Comparison of ENCODE assay signal across 28 cellular contexts in genomic region chr17:76542984-76543383, GRCh38. TPM values are rescaled to one million over a fixed set of nuclear protein-coding genes. Genes with fewer than 3 reads are reported as not detected.
DNase-seq lines count a peak whose midpoint lies in the region; ATAC-seq and TF ChIP-seq lines count a peak whose summit lies in the region.
"Had no signal": no experiment of that assay in that cellular context is flagged by ENCODE, and none has a peak within 500 bp of the region (broad histone marks: within the 10 kb centered on the region; RNA-seq: fewer than 3 reads in every experiment).

No MANE protein-coding gene starts in this region.

- H3K4me2 ChIP-seq in mesendoderm (ENCODE audit: low read length), result no peak overlapping the region
- H3K4me2 ChIP-seq: A549, KMS-11 had no signal

- H3K9me3 ChIP-seq in right atrium auricular region (no peaks in the 10 kb centered on the region), breast epithelium (no peaks in the 10 kb centered on the region), stomach (no peaks in the 10 kb centered on the region)
- H3K9me3 ChIP-seq: A549, esophagus squamous epithelium, uterus had no signal

- intact Hi-C loops in Right ventricle myocardium inferior (cut with DNase I) (no loop called here), breast epithelium (cut with DNase I; ENCODE audit: low total_unique reads) (no loop called here), stomach (cut with DNase I; ENCODE audit: low total_unique reads) (no loop called here)

- peak overlapping the region; percentile 17 for H3K18ac ChIP-seq in mesendoderm (ENCODE audit: low read length)

- TF ChIP-seq EP300 in stomach (IDR thresholded peaks at IDR 0.05), result no peak

- TF ChIP-seq POLR2A in breast epithelium (IDR thresholded peaks at IDR 0.05) (no peak), stomach (IDR thresholded peaks at IDR 0.05) (no peak)

- H3K4me1 ChIP-seq in right atrium auricular region (peaks cover 0 to 95% of the 10 kb centered on the region in 2 donors), mesendoderm (ENCODE audit: control insufficient read depth, low read depth, low read length) (peaks cover 21% of the 10 kb centered on the region), breast epithelium (peaks cover 3 to 12% of the 10 kb centered on the region in 2 donors), stomach (peaks cover 42 to 73% (median 64%) of the 10 kb centered on the region in 4 donors)

- no peak overlapping the region for H2AK5ac ChIP-seq in mesendoderm (ENCODE audit: low read length)

- H3K36me3 ChIP-seq in right atrium auricular region, result no peaks in the 10 kb centered on the region
- H3K36me3 ChIP-seq in mesendoderm (ENCODE audit: control insufficient read depth, insufficient read depth, low read length), result no peaks in the 10 kb centered on the region
- no peaks in the 10 kb centered on the region for H3K36me3 ChIP-seq in breast epithelium
- H3K36me3 ChIP-seq in stomach, result no peaks in the 10 kb centered on the region
- H3K36me3 ChIP-seq: esophagus squamous epithelium, uterus had no signal

- peak overlapping the region; percentile 39 for H3K4ac ChIP-seq in mesendoderm (ENCODE audit: low read depth, low read length)

- H3K79me1 ChIP-seq in mesendoderm (ENCODE audit: low read length), result no peaks in the 10 kb centered on the region

- no peak for DNase-seq in right atrium auricular region (ENCODE audit: low spot score)
- no peak for DNase-seq in Right ventricle myocardium inferior (ENCODE audit: missing footprints)
- no peak for DNase-seq in caudate nucleus (lab: John Stamatoyannopoulos, UW)
- no peak for DNase-seq in mesendoderm
- DNase-seq in DMS53 treated with DMSO at 0.1 percent for 48 hours (lab: John Stamatoyannopoulos, UW; ENCODE audit: unreplicated experiment), result no peak
- no peak for DNase-seq in breast epithelium (ENCODE audit: low spot score in 2 of 2)
- no peak for DNase-seq in stomach
- DNase-seq: activated CD4-positive, alpha-beta T cell treated with anti-CD3 and anti-CD28 coated beads, Interleukin-2, amount 50 U/mL, for 48 hours; activated naive CD8-positive, alpha-beta T cell treated with anti-CD3 and anti-CD28 coated beads, Interleukin-2, amount 50 U/mL, for 24 hours; activated T-cell treated with anti-CD3 and anti-CD28 coated beads, Interleukin-2, amount 50 U/mL, for 48 hours; cerebellar nuclear complex; esophagus squamous epithelium; foreskin keratinocyte; GOT3; NCI-H1417; NCI-H2029 treated with DMSO at 0.1 percent for 48 hours; NCI-H526; OCI-M1; stimulated activated naive CD4-positive, alpha-beta T cell treated with Interleukin-2 at 50 U/mL for 16 hours; T-helper 17 cell; uterus had no signal

- no peaks in the 10 kb centered on the region for H3K27me3 ChIP-seq in right atrium auricular region
- no peaks in the 10 kb centered on the region for H3K27me3 ChIP-seq in mesendoderm (ENCODE audit: insufficient read depth, low read length, poor library complexity)
- H3K27me3 ChIP-seq in breast epithelium, result peaks cover 0 to 3% of the 10 kb centered on the region in 2 donors
- H3K27me3 ChIP-seq in stomach, result peaks cover 2 to 58% (median 15%) of the 10 kb centered on the region in 3 donors

- no peaks in the 10 kb centered on the region for H3K79me2 ChIP-seq in mesendoderm (ENCODE audit: control insufficient read depth, insufficient read depth, low read length)
- H3K79me2 ChIP-seq: hepatocyte had no signal

- no CpG with 5 or more reads among the region's 8 CpGs for WGBS in mesendoderm (ENCODE audit: extremely low coverage, insufficient coverage, low lambda C conversion rate)
- WGBS in stomach, 5 donors, result 78 to 91% (median 88%) methylated on average over 8 of the region's 8 CpGs

- H3K4me3 ChIP-seq in right atrium auricular region (no peak overlapping the region), mesendoderm (ENCODE audit: low read length) (no peak overlapping the region), breast epithelium (no peak overlapping the region), stomach (no peak overlapping the region)
- H3K4me3 ChIP-seq: A549, esophagus squamous epithelium, hepatocyte, uterus had no signal

- no peak overlapping the region for H2BK15ac ChIP-seq in mesendoderm (replicated peaks; ENCODE audit: low read depth)

- H3K9ac ChIP-seq in mesendoderm (ENCODE audit: low read length), result peak overlapping the region; percentile 21
- H3K9ac ChIP-seq: KMS-11 had no signal

- H2BK120ac ChIP-seq in mesendoderm (ENCODE audit: low read depth, low read length), result no peak overlapping the region

- no peak overlapping the region for H4K8ac ChIP-seq in mesendoderm (ENCODE audit: low read depth, low read length)

- ATAC-seq in Right ventricle myocardium inferior, result no peak
- ATAC-seq: A549; activated CD4-positive, CD25-positive, alpha-beta regulatory T cell treated with anti-CD3 and anti-CD28 coated beads, Interleukin-2, amount 50 U/mL, for 24 hours; activated naive CD8-positive, alpha-beta T cell treated with anti-CD3 and anti-CD28 coated beads, Interleukin-2, amount 50 U/mL, for 24 hours; foreskin keratinocyte; T-helper 17 cell had no signal

- H2BK5ac ChIP-seq in mesendoderm (ENCODE audit: low read length), result peak overlapping the region; percentile 43

- peak overlapping the region; percentile 71 for H3K56ac ChIP-seq in mesendoderm (ENCODE audit: low read length)

- no peak for TF ChIP-seq CTCF in right atrium auricular region (IDR thresholded peaks at IDR 0.05)
- no peak for TF ChIP-seq CTCF in breast epithelium (IDR thresholded peaks at IDR 0.05)
- TF ChIP-seq CTCF in stomach (IDR thresholded peaks at IDR 0.05), result no peak

- H4K5ac ChIP-seq in mesendoderm (ENCODE audit: low read length), result no peak overlapping the region

- H3K23ac ChIP-seq in mesendoderm (ENCODE audit: low read length), result no peak overlapping the region

- H3K27ac ChIP-seq in right atrium auricular region (peak overlapping the region; percentile 81 to 88), caudate nucleus (ENCODE audit: low read depth, low read length) (peak overlapping the region; percentile 87), mesendoderm (ENCODE audit: low read depth, low read length) (peak overlapping the region; percentile 70), temporal lobe (ENCODE audit: low read depth, low read length) (peak overlapping the region; percentile 96), breast epithelium (no peak overlapping the region), stomach (peak overlapping the region in 1 of 5 donors; percentile 8)
- H3K27ac ChIP-seq: foreskin keratinocyte, HL-60, KMS-11, uterus had no signal

RNA-seq across cellular contexts. Expression of gene PRCD, which starts 3.1 kb away (rescaled TPM):
- total RNA-seq in right atrium auricular region (1 to 10 TPM; 2.1 to 3.5 TPM), Right ventricle myocardium inferior (3.4 TPM), temporal lobe (2.0 TPM), breast epithelium (1 to 10 TPM; 1.5 to 7.2 (median 4.9) TPM), stomach (1 to 10 TPM in 1 of 5 donors, under 1 TPM in 1, not detected in 3; 0.72 to 5.7 TPM)
- 0.59 TPM for polyA plus RNA-seq in mesendoderm (2013, experiment 1 of 2)
- 0.55 TPM for polyA plus RNA-seq in mesendoderm (2013, experiment 2 of 2)
- 10 to 100 TPM in 1 of 3 donors, 1 to 10 TPM in 2; 3.6 to 12.2 (median 4.2) TPM for polyA plus RNA-seq in stomach
- total RNA-seq: CD4-positive, alpha-beta memory T cell had no signal
- polyA plus RNA-seq: A549; CD4-positive, alpha-beta memory T cell had no signal

RNA-seq across cellular contexts. Expression of gene CYGB, which starts 5.5 kb away (rescaled TPM):
- total RNA-seq in right atrium auricular region (10 to 100 TPM; 23.0 to 48.7 TPM), Right ventricle myocardium inferior (38.2 TPM), temporal lobe (2.0 TPM), breast epithelium (10 to 100 TPM in 2 of 3 donors, 1 to 10 TPM in 1; 5.9 to 37.4 (median 27.2) TPM), stomach (10 to 100 TPM in 3 of 5 donors, 1 to 10 TPM in 1, not detected in 1; 6.8 to 40.4 (median 28.4) TPM)
- polyA plus RNA-seq in mesendoderm (2013, experiment 1 of 2), result 0.88 TPM
- polyA plus RNA-seq in mesendoderm (2013, experiment 2 of 2), result 0.88 TPM
- polyA plus RNA-seq in stomach, result 100 to 1,000 TPM in 1 of 3 donors, 10 to 100 TPM in 1, 1 to 10 TPM in 1; 9.9 to 101 (median 65.1) TPM
- total RNA-seq: CD4-positive, alpha-beta memory T cell; T-helper 17 cell had no signal
- polyA plus RNA-seq: CD4-positive, alpha-beta memory T cell had no signal

RNA-seq across cellular contexts. Expression of gene RHBDF2, which starts 41.8 kb away (rescaled TPM):
- 10 to 100 TPM; 13.6 to 14.8 TPM for total RNA-seq in right atrium auricular region
- total RNA-seq in Right ventricle myocardium inferior, result 17.9 TPM
- 12.3 TPM for polyA plus RNA-seq in mesendoderm (2013, experiment 1 of 2)
- 11.8 TPM for polyA plus RNA-seq in mesendoderm (2013, experiment 2 of 2)
- total RNA-seq in temporal lobe, result 2.7 TPM
- 10 to 100 TPM; 13.4 to 35.5 (median 26.8) TPM for total RNA-seq in breast epithelium
- 100 to 1,000 TPM in 2 of 5 donors, 10 to 100 TPM in 3; 16.9 to 175 (median 43.8) TPM for total RNA-seq in stomach
- polyA plus RNA-seq in stomach, result 10 to 100 TPM in 1 of 3 donors, 1 to 10 TPM in 2; 4.6 to 17.5 (median 9.2) TPM

RNA-seq across cellular contexts. Expression of gene ST6GALNAC2, which starts 42.7 kb away (rescaled TPM):
- total RNA-seq in right atrium auricular region (1 to 10 TPM; 4.5 to 6.4 TPM), Right ventricle myocardium inferior (5.7 TPM), temporal lobe (not detected), breast epithelium (10 to 100 TPM; 10.5 to 39.8 (median 12.0) TPM), stomach (10 to 100 TPM in 2 of 5 donors, 1 to 10 TPM in 3; 1.2 to 17.8 (median 3.6) TPM)
- 0.04 TPM for polyA plus RNA-seq in mesendoderm (2013, experiment 1 of 2)
- polyA plus RNA-seq in mesendoderm (2013, experiment 2 of 2), result 0.04 TPM
- 10 to 100 TPM in 1 of 3 donors, 1 to 10 TPM in 2; 3.9 to 17.1 (median 5.5) TPM for polyA plus RNA-seq in stomach

Comparison
In these comparisons a context has a peak if more than half of its experiments do, and no peak if none do; other contexts are left out.
1. H3K27ac ChIP-seq: peak in right atrium auricular region (2 of 2), caudate nucleus (single experiment), mesendoderm (single experiment) and temporal lobe (single experiment); none in breast epithelium (0 of 2).